In genomic region chr3:72907851-72908620, GRCh38 we compare ENCODE assay signal across 10 cellular contexts. TPM values are rescaled to one million over a fixed set of nuclear protein-coding genes. Genes with fewer than 3 reads are reported as not detected.
A peak's percentile ranks its signal among the peaks of the same experiment; 100 is the strongest.
DNase-seq lines count a peak whose midpoint lies in the region; ATAC-seq, FAIRE-seq and TF ChIP-seq lines count a peak whose summit lies in the region.
"Had no signal": no experiment of that assay in that cellular context is flagged by ENCODE, and none has a peak within 500 bp of the region (broad histone marks: within the 10 kb centered on the region; RNA-seq: fewer than 3 reads in every experiment).

No MANE protein-coding gene starts in this region.

- ATAC-seq in heart left ventricle, result peak; percentile 62 to 90 (median 84)

- CTCF ChIA-PET in BJ (lab: Yijun Ruan, JAX), result interaction anchor here (0.7 to 2.8 kb wide), 6 partner anchors 10 to 178 kb away, joined by 3 to 10 read pairs (median 3); no protein-coding TSS in a partner anchor

- FAIRE-seq in GM12891 (lab: Jason Lieb, UNC), result no peak

- WGBS in heart left ventricle, 4 donors, result 55 to 74% (median 61%) methylated on average over 10 of the region's 10 CpGs

- DNase-seq in BJ (ENCODE audit: low read depth), result peak; percentile 92
- peak; percentile 96 for DNase-seq in adipocyte (ENCODE audit: low read depth)
- DNase-seq in heart left ventricle, result peak in 4 of 5 donors; percentile 54 to 66 (median 64)
- DNase-seq in renal cortical epithelial cell (ENCODE audit: low read depth), result peak; percentile 85
- no peak for DNase-seq in SK-N-DZ (ENCODE audit: low spot score)
- no peak for DNase-seq in GM12891 (ENCODE audit: insufficient read length, low spot score)
- DNase-seq in NCI-H345 treated with DMSO at 0.1 percent for 48 hours (lab: John Stamatoyannopoulos, UW; ENCODE audit: unreplicated experiment), result no peak
- DNase-seq in NCI-H1436 (lab: John Stamatoyannopoulos, UW), result no peak
- DNase-seq: activated T-cell treated with anti-CD3 and anti-CD28 coated beads, Interleukin-2, amount 50 U/mL, for 24 hours; NCI-H1048 had no signal

- H3K9me3 ChIP-seq in adipocyte (ENCODE audit: control insufficient read depth, low read length) (no peaks in the 10 kb centered on the region), heart left ventricle (no peaks in the 10 kb centered on the region)

- H3K36me3 ChIP-seq in BJ (ENCODE audit: control insufficient read depth, insufficient read depth, low read length) (no peaks in the 10 kb centered on the region), adipocyte (ENCODE audit: control insufficient read depth, insufficient read depth, low read length, severe bottlenecking) (no peaks in the 10 kb centered on the region), heart left ventricle (peaks cover 0 to 15% (median 0%) of the 10 kb centered on the region in 9 donors)

- intact Hi-C loops in heart left ventricle (cut with DNase I), result no loop called here

- peak overlapping the region; percentile 17 for H3K9ac ChIP-seq in adipocyte (ENCODE audit: low read length)

- H3K4me1 ChIP-seq in adipocyte (ENCODE audit: control insufficient read depth, insufficient read depth, low read length) (peaks cover 21% of the 10 kb centered on the region), heart left ventricle (peaks cover 0 to 18% (median 5%) of the 10 kb centered on the region in 12 donors)

- H3K27me3 ChIP-seq in BJ (ENCODE audit: control insufficient read depth, insufficient read depth, low read length) (no peaks in the 10 kb centered on the region), adipocyte (replicated peaks; ENCODE audit: control insufficient read depth, insufficient read depth, low read length) (no peaks in the 10 kb centered on the region), heart left ventricle (no peaks in the 10 kb centered on the region)

- TF ChIP-seq CTCF in BJ (IDR thresholded peaks at IDR 0.05; ENCODE audit: insufficient read depth, low read depth, low read length) (no peak), heart left ventricle (IDR thresholded peaks at IDR 0.05) (no peak)

- POLR2A ChIA-PET in BJ (lab: Charles Lee), result no interaction called here

- H3K4me3 ChIP-seq in BJ (ENCODE audit: low read depth, low read length) (no peak overlapping the region), adipocyte (ENCODE audit: low read length) (peak overlapping the region; percentile 53), heart left ventricle (no peak overlapping the region)

- peak overlapping the region in 8 of 12 donors; percentile 4 to 70 (median 36) for H3K27ac ChIP-seq in heart left ventricle

- TF ChIP-seq POLR2A in heart left ventricle (IDR thresholded peaks at IDR 0.05) (no peak), GM12891 (IDR thresholded peaks at IDR 0.05; ENCODE audit: low read depth, low read length) (no peak)

TF ChIP-seq in GM12891, 5 proteins besides CTCF, POLR2A, EP300 and RAD21:
- TF ChIP-seq POLR2AphosphoS5 (IDR thresholded peaks at IDR 0.05; ENCODE audit: low read depth, low read length) (no peak), TAF1 (IDR thresholded peaks at IDR 0.05; ENCODE audit: low read depth, low read length) (no peak), PAX5 (IDR thresholded peaks at IDR 0.05; ENCODE audit: insufficient read depth, low read length, severe bottlenecking) (no peak), SPI1 (IDR thresholded peaks at IDR 0.05; ENCODE audit: low read depth, low read length) (no peak)
TF ChIP-seq in GM12891: peak in this region for 0.

RNA-seq across cellular contexts. Expression of gene GXYLT2, which starts 20.2 kb away (rescaled TPM):
- polyA plus RNA-seq in BJ (2011; rRNA removed), result 5.7 and 6.3 TPM in 2 replicates
- 8.6 and 12.8 TPM in 2 replicates for polyA minus RNA-seq in BJ (2011; rRNA and poly(A)+ RNA removed)
- total RNA-seq in heart left ventricle, result 10 to 100 TPM; 12.7 to 35.2 (median 17.7) TPM
- polyA plus RNA-seq in heart left ventricle, result 1 to 10 TPM; 3.4 to 5.1 TPM
- 1.0 and 7.0 TPM in 2 replicates for total RNA-seq in renal cortical epithelial cell
- 1.2 and 2.2 TPM in 2 replicates for polyA plus RNA-seq in SK-N-DZ (2014; cell fraction: cytosol; rRNA removed)
- 1.4 and 3.7 TPM in 2 replicates for polyA plus RNA-seq in SK-N-DZ (2014; cell fraction: nucleus; rRNA removed)
- polyA plus RNA-seq in GM12891 (2012; ENCODE audit: low read depth, missing spikeins), result 0.13 TPM

RNA-seq across cellular contexts. Expression of gene SHQ1, which starts 59.8 kb away (rescaled TPM):
- polyA plus RNA-seq in BJ (2011; rRNA removed) (9.5 and 14.3 TPM in 2 replicates), heart left ventricle (10 to 100 TPM in 1 of 2 donors, 1 to 10 TPM in 1; 7.2 to 24.9 TPM)
- polyA minus RNA-seq in BJ (2011; rRNA and poly(A)+ RNA removed), result 5.8 and 7.0 TPM in 2 replicates
- total RNA-seq in heart left ventricle (10 to 100 TPM; 13.6 to 26.0 (median 19.9) TPM), renal cortical epithelial cell (22.2 and 25.0 TPM in 2 replicates)
- polyA plus RNA-seq in SK-N-DZ (2014; cell fraction: cytosol; rRNA removed), result 17.1 and 23.3 TPM in 2 replicates
- 11.5 and 13.0 TPM in 2 replicates for polyA plus RNA-seq in SK-N-DZ (2014; cell fraction: nucleus; rRNA removed)
- 13.6 TPM for polyA plus RNA-seq in GM12891 (2012; ENCODE audit: low read depth, missing spikeins)

Comparison
In these comparisons a context has a peak if more than half of its experiments do, and no peak if none do; other contexts are left out.
1. DNase-seq: peak in BJ (single experiment), adipocyte (single experiment), heart left ventricle (4 of 5) and renal cortical epithelial cell (single experiment); none in SK-N-DZ (single experiment), GM12891 (single experiment), NCI-H345 treated with DMSO at 0.1 percent for 48 hours (single experiment) and NCI-H1436 (single experiment).